ENCODE assay signal across 14 cellular contexts in genomic region chr14:54698501-54698900, GRCh38.
DNase-seq lines count a peak whose midpoint lies in the region; ATAC-seq and TF ChIP-seq lines count a peak whose summit lies in the region.
"Had no signal": no experiment of that assay in that cellular context is flagged by ENCODE, and none has a peak within 500 bp of the region (broad histone marks: within the 10 kb centered on the region; RNA-seq: fewer than 3 reads in every experiment).

No MANE protein-coding gene starts in this region.

- no peak overlapping the region for H3K4me3 ChIP-seq in left lung
- peak overlapping the region; percentile 2 to 58 (median 24) for H3K4me3 ChIP-seq in skeletal muscle tissue (ENCODE audit: low read length in 3 of 3)

- DNase-seq in HT-29 (ENCODE audit: low spot score), result peak; percentile 23
- no peak for DNase-seq in caudate nucleus (lab: John Stamatoyannopoulos, UW)
- no peak for DNase-seq in left lung
- no peak for DNase-seq in effector CD4-positive, alpha-beta T cell
- no peak for DNase-seq in NCI-H2227 treated with DMSO at 0.1 percent for 48 hours (lab: John Stamatoyannopoulos, UW)
- DNase-seq in NCI-H446 treated with DMSO at 0.1 percent for 48 hours (lab: John Stamatoyannopoulos, UW), result no peak
- DNase-seq: GOT3; IMR-90; natural killer cell; NCI-H1105; stimulated activated naive CD4-positive, alpha-beta T cell treated with Interleukin-2 at 50 U/mL for 16 hours; SW 1271 had no signal

- ATAC-seq in left lung (peak; percentile 9), GM21447 (IDR thresholded peaks at IDR 0.05; ENCODE audit: unreplicated experiment) (no peak)
- ATAC-seq: natural killer cell had no signal

- TF ChIP-seq CTCF in left lung (IDR thresholded peaks at IDR 0.05), result no peak

- intact Hi-C loops in left lung (cut with DNase I), result loop anchor here in 1 of 2 donors (10.0 kb wide), 1 partner anchor 124 kb away; no protein-coding TSS in a partner anchor

- H3K4me1 ChIP-seq in left lung, result peaks cover 0 to 6% of the 10 kb centered on the region in 2 donors
- peaks cover 69 to 81% (median 78%) of the 10 kb centered on the region in 3 donors for H3K4me1 ChIP-seq in skeletal muscle tissue (ENCODE audit: control insufficient read depth in 3 of 3, insufficient read depth in 3 of 3, low read length in 3 of 3)

- H3K27me3 ChIP-seq in left lung (no peaks in the 10 kb centered on the region), skeletal muscle tissue (ENCODE audit: control insufficient read depth in 3 of 3, insufficient read depth in 3 of 3, low read length in 3 of 3) (no peaks in the 10 kb centered on the region)

- no peaks in the 10 kb centered on the region for H3K36me3 ChIP-seq in left lung
- peaks cover 3 to 5% (median 4%) of the 10 kb centered on the region in 3 donors for H3K36me3 ChIP-seq in skeletal muscle tissue (ENCODE audit: control insufficient read depth in 3 of 3, insufficient read depth in 3 of 3, low read length in 3 of 3)

- H3K9me3 ChIP-seq in left lung, result no peaks in the 10 kb centered on the region
- H3K9me3 ChIP-seq in skeletal muscle tissue (ENCODE audit: control insufficient read depth in 3 of 3, low read length in 3 of 3), result no peaks in the 10 kb centered on the region

- H3K27ac ChIP-seq in caudate nucleus (ENCODE audit: low read depth, low read length), result peak overlapping the region; percentile 14
- no peak overlapping the region for H3K27ac ChIP-seq in left lung
- H3K27ac ChIP-seq in skeletal muscle tissue (ENCODE audit: low read depth, low read length), result peak overlapping the region; percentile 95

- peak overlapping the region; percentile 71 to 80 (median 74) for H3K9ac ChIP-seq in skeletal muscle tissue (ENCODE audit: low read depth in 1 of 3, low read length in 3 of 3)

Comparison
In these comparisons a context has a peak if more than half of its experiments do, and no peak if none do; other contexts are left out.
1. H3K27ac ChIP-seq: peak in caudate nucleus (single experiment) and skeletal muscle tissue (single experiment); none in left lung (0 of 2).
2. H3K4me3 ChIP-seq: peak in skeletal muscle tissue (3 of 3); none in left lung (0 of 2).